ENCODE assay signal across 12 cellular contexts in genomic region chr2:100603945-100604633, GRCh38. TPM values are rescaled to one million over a fixed set of nuclear protein-coding genes. Genes with fewer than 3 reads are reported as not detected.
DNase-seq lines count a peak whose midpoint lies in the region; ATAC-seq, FAIRE-seq and TF ChIP-seq lines count a peak whose summit lies in the region.
"Had no signal": no experiment of that assay in that cellular context is flagged by ENCODE, and none has a peak within 500 bp of the region (broad histone marks: within the 10 kb centered on the region; RNA-seq: fewer than 3 reads in every experiment).

No MANE protein-coding gene starts in this region.

- H3K4me2 ChIP-seq in astrocyte (ENCODE audit: low read length) = peak overlapping the region; percentile 62

- H3K27ac ChIP-seq in astrocyte (ENCODE audit: low read depth, low read length) (peak overlapping the region; percentile 17), WERI-Rb-1 (no peak overlapping the region)

- H3K4me3 Mint-ChIP-seq in astrocyte (ENCODE audit: unreplicated experiment) = no peak overlapping the region
- H3K4me3 Mint-ChIP-seq: memory B cell had no signal

- H3K4me3 ChIP-seq in H7 (ENCODE audit: insufficient read depth, low read depth, low read length) (no peak overlapping the region), astrocyte (ENCODE audit: insufficient read depth, low read depth, low read length) (no peak overlapping the region), WERI-Rb-1 (ENCODE audit: low read depth, low read length) (no peak overlapping the region)
- H3K4me3 ChIP-seq: skin epidermis had no signal

- ATAC-seq in left cardiac atrium (peak; percentile 27 to 41), sciatic nerve (peak; percentile 45), GM21786 (IDR thresholded peaks at IDR 0.05; ENCODE audit: unreplicated experiment) (no peak), HG02852 (IDR thresholded peaks at IDR 0.05; ENCODE audit: unreplicated experiment) (no peak)

- TF ChIP-seq CTCF in astrocyte (IDR thresholded peaks at IDR 0.05; ENCODE audit: insufficient read depth, low read depth, low read length) = no peak
- TF ChIP-seq CTCF in WERI-Rb-1 (IDR thresholded peaks at IDR 0.05; ENCODE audit: low read depth, low read length) = no peak

- H3K27ac Mint-ChIP-seq in astrocyte (ENCODE audit: unreplicated experiment) = peak overlapping the region; percentile 26
- H3K27ac Mint-ChIP-seq: memory B cell had no signal

- intact Hi-C loops in left cardiac atrium (cut with DNase I) = no loop called here
- intact Hi-C loops in sciatic nerve (cut with DNase I) = no loop called here

- H3K36me3 ChIP-seq in H7 (replicated peaks; ENCODE audit: control insufficient read depth, insufficient read depth, low read length) (no peaks in the 10 kb centered on the region), astrocyte (ENCODE audit: insufficient read depth, low read length) (no peaks in the 10 kb centered on the region), WERI-Rb-1 (no peaks in the 10 kb centered on the region)

- peaks cover 12% of the 10 kb centered on the region for H3K4me1 ChIP-seq in astrocyte (ENCODE audit: insufficient read depth, low read length)

- peak overlapping the region; percentile 12 for H2AFZ ChIP-seq in astrocyte (ENCODE audit: low read depth, low read length)

- H3K36me3 Mint-ChIP-seq in astrocyte (ENCODE audit: low read depth, unreplicated experiment) = no peaks in the 10 kb centered on the region
- H3K36me3 Mint-ChIP-seq: memory B cell had no signal

- no peaks in the 10 kb centered on the region for H4K20me1 ChIP-seq in astrocyte (ENCODE audit: insufficient read depth, low read length)

- no peaks in the 10 kb centered on the region for H3K27me3 Mint-ChIP-seq in astrocyte (ENCODE audit: low read depth, unreplicated experiment)

- H3K79me2 ChIP-seq in astrocyte (ENCODE audit: insufficient read depth, low read length) = no peaks in the 10 kb centered on the region

- no peaks in the 10 kb centered on the region for H3K9me3 Mint-ChIP-seq in astrocyte (ENCODE audit: unreplicated experiment)
- H3K9me3 Mint-ChIP-seq: memory B cell had no signal

- peaks cover 4% of the 10 kb centered on the region for H3K4me1 Mint-ChIP-seq in astrocyte (ENCODE audit: low read depth, unreplicated experiment)

- H3K9me3 ChIP-seq in astrocyte (ENCODE audit: insufficient read depth, low read depth, low read length) (no peaks in the 10 kb centered on the region), WERI-Rb-1 (ENCODE audit: severe bottlenecking) (no peaks in the 10 kb centered on the region)

- peak; percentile 76 for DNase-seq in H7
- DNase-seq in astrocyte (ENCODE audit: low read depth) = peak; percentile 67
- no peak for DNase-seq in left cardiac atrium
- no peak for DNase-seq in sciatic nerve (ENCODE audit: low spot score)
- DNase-seq in glomerular visceral epithelial cell (ENCODE audit: extremely low spot score) = no peak
- no peak for DNase-seq in WERI-Rb-1
- DNase-seq: activated CD8-positive, alpha-beta memory T cell treated with anti-CD3 and anti-CD28 coated beads, Interleukin-2, amount 50 U/mL, for 4 hours; NCI-H1436 treated with DMSO at 0.1 percent for 48 hours had no signal

- peak; percentile 39 for FAIRE-seq in astrocyte (lab: Jason Lieb, UNC)

- peak overlapping the region; percentile 45 for H3K9ac ChIP-seq in astrocyte (ENCODE audit: low read length)

- H3K27me3 ChIP-seq in H7 (ENCODE audit: control insufficient read depth, insufficient read depth, low read length) = no peaks in the 10 kb centered on the region
- no peaks in the 10 kb centered on the region for H3K27me3 ChIP-seq in astrocyte (ENCODE audit: insufficient read depth, low read length)
- no peaks in the 10 kb centered on the region for H3K27me3 ChIP-seq in WERI-Rb-1 (ENCODE audit: insufficient read depth, low read depth, severe bottlenecking)

RNA-seq across cellular contexts. Expression of gene PDCL3, which starts 41.3 kb away (rescaled TPM):
- total RNA-seq in H7 (2014; rRNA removed; shearing (Covaris generic)) = 11.7 and 14.2 TPM in 2 replicates
- total RNA-seq in astrocyte (35.4 and 35.5 TPM in 2 replicates), left cardiac atrium (10 to 100 TPM; 21.4 to 24.2 TPM), sciatic nerve (17.0 TPM)

Comparison
In these comparisons a context has a peak if more than half of its experiments do, and no peak if none do; other contexts are left out.
1. DNase-seq: peak in H7 (single experiment) and astrocyte (single experiment); none in left cardiac atrium (single experiment), sciatic nerve (single experiment), glomerular visceral epithelial cell (single experiment) and WERI-Rb-1 (single experiment).
2. ATAC-seq: peak in left cardiac atrium (2 of 2) and sciatic nerve (single experiment); none in GM21786 (single experiment) and HG02852 (single experiment).